ENCODE assay signal across 8 cellular contexts in genomic region chr3:35639251-35640185, GRCh38. TPM values are rescaled to one million over a fixed set of nuclear protein-coding genes. Genes with fewer than 3 reads are reported as not detected.
DNase-seq lines count a peak whose midpoint lies in the region; ATAC-seq and TF ChIP-seq lines count a peak whose summit lies in the region.

ARPP21 (plus strand) TSS chr3:35639525; CDS start chr3:35681752, 42,227 bp downstream.

- no peak within 1 kb of the TSS for H3K27ac ChIP-seq in brain microvascular endothelial cell

- in situ Hi-C loops in brain microvascular endothelial cell (cut with HindIII; ENCODE audit: low pct_ligation_motif_present, low sequenced_read_pairs) = no loop called here

- DNase-seq in NCI-H524 (lab: John Stamatoyannopoulos, UW) = peak; percentile 25 to 36
- DNase-seq in NCI-H524 treated with DMSO at 0.1 percent for 48 hours (lab: John Stamatoyannopoulos, UW) = no peak
- peak; percentile 62 for DNase-seq in LHCN-M2 (ENCODE audit: low read depth)
- peak; percentile 34 for DNase-seq in brain microvascular endothelial cell
- DNase-seq in inferior parietal cortex (ENCODE audit: extremely low spot score) = peak; percentile 42
- peak; percentile 23 for DNase-seq in stimulated activated CD8-positive, alpha-beta memory T cell treated with anti-CD3 and anti-CD28 coated beads, Interleukin-4, amount 100 ng/mL, for 48 hours
- no peak for DNase-seq in SIG-M5 treated with dmso at 0.1 percent for 504 hours (lab: John Stamatoyannopoulos, UW; ENCODE audit: unreplicated experiment)

- no peaks in the 10 kb centered on the region for H3K27me3 ChIP-seq in brain microvascular endothelial cell (replicated peaks)

- no peaks in the 10 kb centered on the region for H3K36me3 ChIP-seq in brain microvascular endothelial cell (replicated peaks)

- ATAC-seq in HG02571 (IDR thresholded peaks at IDR 0.05; ENCODE audit: unreplicated experiment) = no peak

- peak within 1 kb of the TSS; percentile 74 for H3K4me3 ChIP-seq in brain microvascular endothelial cell (ENCODE audit: low read depth, low read length)

- TF ChIP-seq CTCF in brain microvascular endothelial cell (IDR thresholded peaks at IDR 0.05; ENCODE audit: low read depth, low read length, missing control alignments) = no peak

RNA-seq across cellular contexts. Expression of gene ARPP21, which starts in this region (rescaled TPM):
- total RNA-seq in LHCN-M2 (2014; rRNA removed) = 2.1 and 7.1 TPM in 2 replicates
- polyA plus RNA-seq in LHCN-M2 (2012) = 1.7 TPM

Comparison
In these comparisons a context has a peak if more than half of its experiments do, and no peak if none do; other contexts are left out.
1. DNase-seq: peak in NCI-H524 (2 of 2), LHCN-M2 (single experiment), brain microvascular endothelial cell (single experiment), inferior parietal cortex (single experiment) and stimulated activated CD8-positive, alpha-beta memory T cell treated with anti-CD3 and anti-CD28 coated beads, Interleukin-4, amount 100 ng/mL, for 48 hours (single experiment); none in NCI-H524 treated with DMSO at 0.1 percent for 48 hours (single experiment) and SIG-M5 treated with dmso at 0.1 percent for 504 hours (single experiment).